In genomic region chr17:40103082-40103741, GRCh38 we compare ENCODE assay signal across 1 cellular context.
TF ChIP-seq lines count a peak whose summit lies in the region.

No MANE protein-coding gene starts in this region.

TF ChIP-seq in A549, 52 proteins besides CTCF, POLR2A, EP300 and RAD21 (continued from another document):
- TF ChIP-seq BCL3 (IDR thresholded peaks at IDR 0.05), result no peak
- TF ChIP-seq CBX8 (IDR thresholded peaks at IDR 0.05), result no peak
- no peak for TF ChIP-seq GATA3 (IDR thresholded peaks at IDR 0.05; ENCODE audit: borderline replicate concordance)
TF ChIP-seq in A549: peak in this region for 0.
